ENCODE assay signal across 8 cellular contexts in genomic region chr14:73591690-73592448, GRCh38. TPM values are rescaled to one million over a fixed set of nuclear protein-coding genes. Genes with fewer than 3 reads are reported as not detected.
DNase-seq lines count a peak whose midpoint lies in the region; ATAC-seq, FAIRE-seq and TF ChIP-seq lines count a peak whose summit lies in the region.

Gene ACOT4 (plus strand): TSS chr14:73591873. CDS start chr14:73591960, 87 bp downstream.

- H2AFZ ChIP-seq in keratinocyte (ENCODE audit: control insufficient read depth, low read length) (peak within 1 kb of the TSS; percentile 84), MM.1S (ENCODE audit: low read length) (no peak within 1 kb of the TSS)

- H3K79me2 ChIP-seq in keratinocyte (ENCODE audit: control insufficient read depth, insufficient read depth, low read length) (no peaks in the 10 kb centered on the region), MM.1S (ENCODE audit: low read length) (no peaks in the 10 kb centered on the region)

- peaks cover 2% of the 10 kb centered on the region for H3K36me3 Mint-ChIP-seq in T-helper 17 cell (ENCODE audit: low read depth)

- ATAC-seq in HG03039 (IDR thresholded peaks at IDR 0.05; ENCODE audit: unreplicated experiment), result peak; percentile 51
- peak; percentile 92 for ATAC-seq in T-helper 17 cell
- no peak for ATAC-seq in HG03520 (IDR thresholded peaks at IDR 0.05; ENCODE audit: unreplicated experiment)

- H3K4me3 ChIP-seq in GM08714 (ENCODE audit: low read length) (peak within 1 kb of the TSS; percentile 55; the same call in 1 of the 2 replicates), brain microvascular endothelial cell (ENCODE audit: low read depth, low read length) (peak within 1 kb of the TSS; percentile 55), keratinocyte (ENCODE audit: control insufficient read depth in 2 of 3, extremely low read depth in 1 of 3, insufficient read depth in 2 of 3, low read depth in 1 of 3, low read length in 3 of 3) (peak within 1 kb of the TSS; percentile 34 to 63 (median 57)), MM.1S (ENCODE audit: low read length) (no peak within 1 kb of the TSS)

- DNase-seq in T-helper 17 cell (peak; percentile 23 to 46 (median 43)), brain microvascular endothelial cell (no peak), keratinocyte (ENCODE audit: low read depth, low spot score) (no peak), MM.1S (no peak)
- DNase-seq in stimulated activated CD4-positive, alpha-beta T cell treated with anti-CD3 and anti-CD28 coated beads, Interleukin-1b, Interleukin-23, amount 100 ng/mL, for 4 hours (ENCODE audit: low read depth in 2 of 2), result peak; percentile 43 to 47

- no peaks in the 10 kb centered on the region for H3F3A ChIP-seq in MM.1S (ENCODE audit: insufficient read depth, low read length)

- H3K27ac ChIP-seq in brain microvascular endothelial cell (no peak within 1 kb of the TSS), keratinocyte (ENCODE audit: control insufficient read depth, insufficient read depth, low read length) (no peak within 1 kb of the TSS), MM.1S (ENCODE audit: low read length) (no peak within 1 kb of the TSS)

- H4K20me1 ChIP-seq in keratinocyte (ENCODE audit: control insufficient read depth, extremely low read depth, insufficient read depth, low read length), result no peaks in the 10 kb centered on the region
- H4K20me1 ChIP-seq in MM.1S (ENCODE audit: insufficient read depth, low read length), result no peaks in the 10 kb centered on the region

- peak; percentile 12 for TF ChIP-seq CTCF in brain microvascular endothelial cell (IDR thresholded peaks at IDR 0.05; ENCODE audit: low read depth, low read length, missing control alignments)
- TF ChIP-seq CTCF in keratinocyte (optimal IDR thresholded peaks at IDR 0.05 in 1 of 3, IDR thresholded peaks at IDR 0.05 in 1 of 3, conservative IDR thresholded peaks at IDR 0.05 in 1 of 3; ENCODE audit: extremely low read depth in 1 of 3, insufficient read depth in 2 of 3, low read length in 3 of 3), result peak in 1 of 3 experiments; percentile 20
- no peak for TF ChIP-seq CTCF in MM.1S (IDR thresholded peaks at IDR 0.05; ENCODE audit: low read length)

- no peaks in the 10 kb centered on the region for H3K27me3 Mint-ChIP-seq in T-helper 17 cell

- H3K4me1 Mint-ChIP-seq in T-helper 17 cell, result peaks cover 6% of the 10 kb centered on the region

- H3K27ac Mint-ChIP-seq in T-helper 17 cell, result peak within 1 kb of the TSS; percentile 24

- H3K9me1 ChIP-seq in keratinocyte (ENCODE audit: control insufficient read depth, extremely low read depth, insufficient read depth, low read length), result no peaks in the 10 kb centered on the region

- H3K9me2 ChIP-seq in MM.1S (replicated peaks; ENCODE audit: insufficient read depth, low read length), result no peaks in the 10 kb centered on the region

- no peaks in the 10 kb centered on the region for H3K27me3 ChIP-seq in brain microvascular endothelial cell (replicated peaks)
- no peaks in the 10 kb centered on the region for H3K27me3 ChIP-seq in keratinocyte (ENCODE audit: control insufficient read depth, extremely low read depth, insufficient read depth, low read length)
- no peaks in the 10 kb centered on the region for H3K27me3 ChIP-seq in MM.1S (replicated peaks; ENCODE audit: insufficient read depth, low read length)

- H3K36me3 ChIP-seq in brain microvascular endothelial cell (replicated peaks), result no peaks in the 10 kb centered on the region
- H3K36me3 ChIP-seq in keratinocyte (ENCODE audit: control insufficient read depth in 2 of 2, extremely low read depth in 1 of 2, insufficient read depth in 2 of 2, low read length in 2 of 2), result no peaks in the 10 kb centered on the region
- H3K36me3 ChIP-seq in MM.1S (replicated peaks; ENCODE audit: insufficient read depth, low read length), result no peaks in the 10 kb centered on the region

- H3K4me2 ChIP-seq in keratinocyte (ENCODE audit: control insufficient read depth, extremely low read depth, insufficient read depth, low read depth, low read length) (peak within 1 kb of the TSS; percentile 74), MM.1S (ENCODE audit: low read depth, low read length) (no peak within 1 kb of the TSS)

- in situ Hi-C loops in brain microvascular endothelial cell (cut with HindIII; ENCODE audit: low pct_ligation_motif_present, low sequenced_read_pairs), result no loop called here

- H3K9ac ChIP-seq in keratinocyte (ENCODE audit: control insufficient read depth, extremely low read depth, insufficient read depth, low read length) (peak within 1 kb of the TSS; percentile 13), MM.1S (ENCODE audit: low read length) (no peak within 1 kb of the TSS)

- dilution Hi-C loops in keratinocyte (cut with MboI; ENCODE audit: extremely low pct_ligation_motif_present, low sequenced_read_pairs), result no loop called here

- H3K4me1 ChIP-seq in keratinocyte (ENCODE audit: control insufficient read depth, extremely low read depth, insufficient read depth, low read length) (peaks cover 3% of the 10 kb centered on the region), MM.1S (ENCODE audit: low read length) (no peaks in the 10 kb centered on the region)

- FAIRE-seq in keratinocyte (lab: Jason Lieb, UNC), result no peak

- H3K9me3 ChIP-seq in T-helper 17 cell (ENCODE audit: control insufficient read depth, low read length, poor library complexity, severe bottlenecking), result no peaks in the 10 kb centered on the region
- H3K9me3 ChIP-seq in keratinocyte (ENCODE audit: control insufficient read depth, low read depth, low read length), result no peaks in the 10 kb centered on the region
- no peaks in the 10 kb centered on the region for H3K9me3 ChIP-seq in MM.1S (replicated peaks; ENCODE audit: insufficient read depth, low read length)

- peak within 1 kb of the TSS; percentile 77 for H3K4me3 Mint-ChIP-seq in T-helper 17 cell

RNA-seq across cellular contexts. Expression of gene ACOT4, which starts in this region (rescaled TPM):
- 1 to 10 TPM in 1 of 2 donors, under 1 TPM in 1; 0.65 to 1.1 TPM for total RNA-seq in T-helper 17 cell
- 0.29 to 0.68 TPM (median 0.40 TPM) in 3 replicates for polyA plus RNA-seq in keratinocyte
- polyA plus RNA-seq in keratinocyte (2011; ENCODE audit: low read depth), result not detected
- 0.44 and 0.57 TPM in 2 replicates for polyA plus RNA-seq in keratinocyte (2011; cell fraction: cytosol; rRNA removed)
- polyA plus RNA-seq in keratinocyte (2011; cell fraction: nucleus; rRNA removed), result 0.23 and 0.64 TPM in 2 replicates
- 0.13 and 0.41 TPM in 2 replicates for polyA plus RNA-seq in keratinocyte (2012; ENCODE audit: low replicate concordance)
- polyA minus RNA-seq in keratinocyte, result 0.10 to 0.19 TPM in 2 of 3 replicates, not detected in the other
- 1.3 TPM for polyA minus RNA-seq in keratinocyte (2011; cell fraction: cytosol; rRNA and poly(A)+ RNA removed)
- 0.32 TPM in 1 of 2 replicates, not detected in the other for polyA minus RNA-seq in keratinocyte (2011; cell fraction: nucleus; rRNA and poly(A)+ RNA removed)

Comparison
In these comparisons a context has a peak if more than half of its experiments do, and no peak if none do; other contexts are left out.
1. DNase-seq: peak in T-helper 17 cell (3 of 3) and stimulated activated CD4-positive, alpha-beta T cell treated with anti-CD3 and anti-CD28 coated beads, Interleukin-1b, Interleukin-23, amount 100 ng/mL, for 4 hours (2 of 2); none in brain microvascular endothelial cell (single experiment), keratinocyte (single experiment) and MM.1S (single experiment).